1 cellular context compared by ENCODE assay signal in the genomic region with DNA sequence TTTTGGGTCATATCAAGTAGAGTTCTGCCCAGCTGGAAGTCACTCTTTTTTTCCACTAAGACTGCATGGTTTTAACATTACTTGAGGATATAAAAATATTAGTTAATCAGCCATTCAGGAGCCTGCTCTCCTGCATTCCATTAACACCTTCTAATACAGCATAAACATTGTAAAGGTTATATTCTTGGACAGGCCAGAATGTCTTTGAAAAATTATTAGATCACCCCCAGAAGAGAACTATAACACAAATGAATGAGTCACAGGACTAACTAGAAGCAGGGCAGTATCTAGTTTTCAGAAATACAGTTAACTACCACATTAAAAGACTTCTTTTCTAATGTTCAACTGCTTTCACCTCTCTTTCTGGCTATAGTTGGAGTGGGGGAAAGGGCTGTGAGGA.
TF ChIP-seq lines count a peak whose summit lies in the region.

No MANE protein-coding gene starts in this region.

TF ChIP-seq in SK-N-SH, 30 proteins besides CTCF, POLR2A, EP300 and RAD21 (continued from another document):
- TF ChIP-seq, protein P1, sequence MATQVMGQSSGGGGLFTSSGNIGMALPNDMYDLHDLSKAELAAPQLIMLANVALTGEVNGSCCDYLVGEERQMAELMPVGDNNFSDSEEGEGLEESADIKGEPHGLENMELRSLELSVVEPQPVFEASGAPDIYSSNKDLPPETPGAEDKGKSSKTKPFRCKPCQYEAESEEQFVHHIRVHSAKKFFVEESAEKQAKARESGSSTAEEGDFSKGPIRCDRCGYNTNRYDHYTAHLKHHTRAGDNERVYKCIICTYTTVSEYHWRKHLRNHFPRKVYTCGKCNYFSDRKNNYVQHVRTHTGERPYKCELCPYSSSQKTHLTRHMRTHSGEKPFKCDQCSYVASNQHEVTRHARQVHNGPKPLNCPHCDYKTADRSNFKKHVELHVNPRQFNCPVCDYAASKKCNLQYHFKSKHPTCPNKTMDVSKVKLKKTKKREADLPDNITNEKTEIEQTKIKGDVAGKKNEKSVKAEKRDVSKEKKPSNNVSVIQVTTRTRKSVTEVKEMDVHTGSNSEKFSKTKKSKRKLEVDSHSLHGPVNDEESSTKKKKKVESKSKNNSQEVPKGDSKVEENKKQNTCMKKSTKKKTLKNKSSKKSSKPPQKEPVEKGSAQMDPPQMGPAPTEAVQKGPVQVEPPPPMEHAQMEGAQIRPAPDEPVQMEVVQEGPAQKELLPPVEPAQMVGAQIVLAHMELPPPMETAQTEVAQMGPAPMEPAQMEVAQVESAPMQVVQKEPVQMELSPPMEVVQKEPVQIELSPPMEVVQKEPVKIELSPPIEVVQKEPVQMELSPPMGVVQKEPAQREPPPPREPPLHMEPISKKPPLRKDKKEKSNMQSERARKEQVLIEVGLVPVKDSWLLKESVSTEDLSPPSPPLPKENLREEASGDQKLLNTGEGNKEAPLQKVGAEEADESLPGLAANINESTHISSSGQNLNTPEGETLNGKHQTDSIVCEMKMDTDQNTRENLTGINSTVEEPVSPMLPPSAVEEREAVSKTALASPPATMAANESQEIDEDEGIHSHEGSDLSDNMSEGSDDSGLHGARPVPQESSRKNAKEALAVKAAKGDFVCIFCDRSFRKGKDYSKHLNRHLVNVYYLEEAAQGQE (IDR thresholded peaks at IDR 0.05; ENCODE audit: low read depth, low read length): no peak
- TF ChIP-seq POLR2AphosphoS5 (IDR thresholded peaks at IDR 0.05; ENCODE audit: low read depth, low read length) (no peak), RCOR1 (IDR thresholded peaks at IDR 0.05; ENCODE audit: low read length) (no peak), TAF1 (IDR thresholded peaks at IDR 0.05; ENCODE audit: borderline replicate concordance, low read depth, low read length) (no peak), NRF1 (IDR thresholded peaks at IDR 0.05; ENCODE audit: low read depth, low read length) (no peak), NFIC (IDR thresholded peaks at IDR 0.05; ENCODE audit: borderline replicate concordance) (no peak), JUND (IDR thresholded peaks at IDR 0.05) (no peak), MXI1 (IDR thresholded peaks at IDR 0.05; ENCODE audit: low read depth, low read length) (no peak), TEAD4 (IDR thresholded peaks at IDR 0.05; ENCODE audit: borderline replicate concordance, insufficient read depth) (no peak), GATA2 (CRISPR knock-in tag; IDR thresholded peaks at IDR 0.05) (no peak), FOXJ3 (CRISPR knock-in tag; IDR thresholded peaks at IDR 0.05) (no peak), TCF12 (IDR thresholded peaks at IDR 0.05) (peak; percentile 22; the same call in 1 of the 2 replicates)
- TF ChIP-seq, protein P2, sequence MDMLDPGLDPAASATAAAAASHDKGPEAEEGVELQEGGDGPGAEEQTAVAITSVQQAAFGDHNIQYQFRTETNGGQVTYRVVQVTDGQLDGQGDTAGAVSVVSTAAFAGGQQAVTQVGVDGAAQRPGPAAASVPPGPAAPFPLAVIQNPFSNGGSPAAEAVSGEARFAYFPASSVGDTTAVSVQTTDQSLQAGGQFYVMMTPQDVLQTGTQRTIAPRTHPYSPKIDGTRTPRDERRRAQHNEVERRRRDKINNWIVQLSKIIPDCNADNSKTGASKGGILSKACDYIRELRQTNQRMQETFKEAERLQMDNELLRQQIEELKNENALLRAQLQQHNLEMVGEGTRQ (IDR thresholded peaks at IDR 0.05; ENCODE audit: borderline replicate concordance, low read depth, low read length): no peak
TF ChIP-seq in SK-N-SH: peak in this region for 2.
